In the genomic region with DNA sequence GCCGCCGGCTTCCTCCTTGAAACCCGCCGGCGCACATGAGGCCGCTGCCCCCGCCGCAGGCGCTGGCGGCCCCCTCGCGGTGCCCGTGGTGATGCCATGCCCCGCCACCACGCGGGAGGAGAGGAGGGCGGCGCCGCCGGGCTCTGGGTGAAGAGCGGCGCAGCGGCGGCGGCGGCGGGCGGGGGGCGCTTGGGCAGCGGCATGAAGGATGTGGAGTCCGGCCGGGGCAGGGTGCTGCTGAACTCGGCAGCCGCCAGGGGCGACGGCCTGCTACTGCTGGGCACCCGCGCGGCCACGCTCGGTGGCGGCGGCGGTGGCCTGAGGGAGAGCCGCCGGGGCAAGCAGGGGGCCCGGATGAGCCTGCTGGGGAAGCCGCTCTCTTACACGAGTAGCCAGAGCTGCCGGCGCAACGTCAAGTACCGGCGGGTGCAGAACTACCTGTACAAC, we compare ENCODE assay signal across 1 cellular context.
TF ChIP-seq lines count a peak whose summit lies in the region.

No MANE protein-coding gene starts in this region.

TF ChIP-seq in HEK293, 187 proteins besides CTCF, POLR2A, EP300 and RAD21 (continued from another document and continues in another):
- TF ChIP-seq ZNF610 (tag by site-specific recombination; IDR thresholded peaks at IDR 0.05; ENCODE audit: borderline replicate concordance) (peak; percentile 23; the same call in 1 of the 2 replicates), ZNF555 (tag by site-specific recombination; conservative IDR thresholded peaks at IDR 0.05) (no peak), ZNF596 (tag by site-specific recombination; IDR thresholded peaks at IDR 0.05) (no peak), ZNF548 (tag by site-specific recombination; IDR thresholded peaks at IDR 0.05) (no peak), ZNF175 (tag by site-specific recombination; IDR thresholded peaks at IDR 0.05) (no peak), ZNF561 (tag by site-specific recombination; IDR thresholded peaks at IDR 0.05; ENCODE audit: borderline replicate concordance) (peak; percentile 60), ZNF24 (tag by site-specific recombination; IDR thresholded peaks at IDR 0.05) (no peak), OSR2 (tag by site-specific recombination; IDR thresholded peaks at IDR 0.05) (peak; percentile 65), ZBTB7A (tag by site-specific recombination; IDR thresholded peaks at IDR 0.05; ENCODE audit: low read depth) (no peak), ZEB2 (tag by site-specific recombination; IDR thresholded peaks at IDR 0.05) (no peak), ZNF221 (tag by site-specific recombination; IDR thresholded peaks at IDR 0.05; ENCODE audit: borderline replicate concordance) (no peak), ZNF202 (tag by site-specific recombination; IDR thresholded peaks at IDR 0.05; ENCODE audit: borderline replicate concordance) (no peak), TCF7L2 (IDR thresholded peaks at IDR 0.05; ENCODE audit: borderline replicate concordance, low read depth, low read length) (no peak), ZNF19 (tag by site-specific recombination; IDR thresholded peaks at IDR 0.05; ENCODE audit: low read depth) (no peak), ZNF394 (tag by site-specific recombination; IDR thresholded peaks at IDR 0.05; ENCODE audit: borderline replicate concordance) (no peak), ZXDB (tag by site-specific recombination; IDR thresholded peaks at IDR 0.05) (no peak), ZNF341 (tag by site-specific recombination; IDR thresholded peaks at IDR 0.05; ENCODE audit: low read depth) (no peak), ZNF585B (tag by site-specific recombination; IDR thresholded peaks at IDR 0.05) (no peak), OVOL3 (tag by site-specific recombination; IDR thresholded peaks at IDR 0.05) (no peak), GLI2 (tag by site-specific recombination; IDR thresholded peaks at IDR 0.05; ENCODE audit: borderline replicate concordance, low read depth) (no peak), KLF10 (tag by site-specific recombination; IDR thresholded peaks at IDR 0.05) (no peak), ZFP69B (tag by site-specific recombination; IDR thresholded peaks at IDR 0.05) (0 out of 2 replicates have a peak, but pooled peaks have one; percentile 14)
- TF ChIP-seq, protein P1, sequence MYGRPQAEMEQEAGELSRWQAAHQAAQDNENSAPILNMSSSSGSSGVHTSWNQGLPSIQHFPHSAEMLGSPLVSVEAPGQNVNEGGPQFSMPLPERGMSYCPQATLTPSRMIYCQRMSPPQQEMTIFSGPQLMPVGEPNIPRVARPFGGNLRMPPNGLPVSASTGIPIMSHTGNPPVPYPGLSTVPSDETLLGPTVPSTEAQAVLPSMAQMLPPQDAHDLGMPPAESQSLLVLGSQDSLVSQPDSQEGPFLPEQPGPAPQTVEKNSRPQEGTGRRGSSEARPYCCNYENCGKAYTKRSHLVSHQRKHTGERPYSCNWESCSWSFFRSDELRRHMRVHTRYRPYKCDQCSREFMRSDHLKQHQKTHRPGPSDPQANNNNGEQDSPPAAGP (tag by site-specific recombination; IDR thresholded peaks at IDR 0.05), result no peak
- TF ChIP-seq, protein P2, sequence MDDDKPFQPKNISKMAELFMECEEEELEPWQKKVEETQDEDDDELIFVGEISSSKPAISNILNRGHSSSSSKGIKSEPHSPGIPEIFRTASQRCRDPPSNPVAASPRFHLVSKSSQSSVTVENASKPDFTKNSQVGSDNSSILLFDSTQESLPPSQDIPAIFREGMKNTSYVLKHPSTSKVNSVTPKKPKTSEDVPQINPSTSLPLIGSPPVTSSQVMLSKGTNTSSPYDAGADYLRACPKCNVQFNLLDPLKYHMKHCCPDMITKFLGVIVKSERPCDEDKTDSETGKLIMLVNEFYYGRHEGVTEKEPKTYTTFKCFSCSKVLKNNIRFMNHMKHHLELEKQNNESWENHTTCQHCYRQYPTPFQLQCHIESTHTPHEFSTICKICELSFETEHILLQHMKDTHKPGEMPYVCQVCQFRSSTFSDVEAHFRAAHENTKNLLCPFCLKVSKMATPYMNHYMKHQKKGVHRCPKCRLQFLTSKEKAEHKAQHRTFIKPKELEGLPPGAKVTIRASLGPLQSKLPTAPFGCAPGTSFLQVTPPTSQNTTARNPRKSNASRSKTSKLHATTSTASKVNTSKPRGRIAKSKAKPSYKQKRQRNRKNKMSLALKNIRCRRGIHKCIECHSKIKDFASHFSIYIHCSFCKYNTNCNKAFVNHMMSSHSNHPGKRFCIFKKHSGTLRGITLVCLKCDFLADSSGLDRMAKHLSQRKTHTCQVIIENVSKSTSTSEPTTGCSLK (tag by site-specific recombination; IDR thresholded peaks at IDR 0.05), result no peak
- TF ChIP-seq, protein P3, sequence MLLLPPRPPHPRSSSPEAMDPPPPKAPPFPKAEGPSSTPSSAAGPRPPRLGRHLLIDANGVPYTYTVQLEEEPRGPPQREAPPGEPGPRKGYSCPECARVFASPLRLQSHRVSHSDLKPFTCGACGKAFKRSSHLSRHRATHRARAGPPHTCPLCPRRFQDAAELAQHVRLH (tag by site-specific recombination; IDR thresholded peaks at IDR 0.05), result no peak
- TF ChIP-seq, protein P4, sequence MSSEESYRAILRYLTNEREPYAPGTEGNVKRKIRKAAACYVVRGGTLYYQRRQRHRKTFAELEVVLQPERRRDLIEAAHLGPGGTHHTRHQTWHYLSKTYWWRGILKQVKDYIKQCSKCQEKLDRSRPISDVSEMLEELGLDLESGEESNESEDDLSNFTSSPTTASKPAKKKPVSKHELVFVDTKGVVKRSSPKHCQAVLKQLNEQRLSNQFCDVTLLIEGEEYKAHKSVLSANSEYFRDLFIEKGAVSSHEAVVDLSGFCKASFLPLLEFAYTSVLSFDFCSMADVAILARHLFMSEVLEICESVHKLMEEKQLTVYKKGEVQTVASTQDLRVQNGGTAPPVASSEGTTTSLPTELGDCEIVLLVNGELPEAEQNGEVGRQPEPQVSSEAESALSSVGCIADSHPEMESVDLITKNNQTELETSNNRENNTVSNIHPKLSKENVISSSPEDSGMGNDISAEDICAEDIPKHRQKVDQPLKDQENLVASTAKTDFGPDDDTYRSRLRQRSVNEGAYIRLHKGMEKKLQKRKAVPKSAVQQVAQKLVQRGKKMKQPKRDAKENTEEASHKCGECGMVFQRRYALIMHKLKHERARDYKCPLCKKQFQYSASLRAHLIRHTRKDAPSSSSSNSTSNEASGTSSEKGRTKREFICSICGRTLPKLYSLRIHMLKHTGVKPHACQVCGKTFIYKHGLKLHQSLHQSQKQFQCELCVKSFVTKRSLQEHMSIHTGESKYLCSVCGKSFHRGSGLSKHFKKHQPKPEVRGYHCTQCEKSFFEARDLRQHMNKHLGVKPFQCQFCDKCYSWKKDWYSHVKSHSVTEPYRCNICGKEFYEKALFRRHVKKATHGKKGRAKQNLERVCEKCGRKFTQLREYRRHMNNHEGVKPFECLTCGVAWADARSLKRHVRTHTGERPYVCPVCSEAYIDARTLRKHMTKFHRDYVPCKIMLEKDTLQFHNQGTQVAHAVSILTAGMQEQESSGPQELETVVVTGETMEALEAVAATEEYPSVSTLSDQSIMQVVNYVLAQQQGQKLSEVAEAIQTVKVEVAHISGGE (tag by site-specific recombination; conservative IDR thresholded peaks at IDR 0.05; ENCODE audit: low read depth), result no peak
- TF ChIP-seq, protein P5, sequence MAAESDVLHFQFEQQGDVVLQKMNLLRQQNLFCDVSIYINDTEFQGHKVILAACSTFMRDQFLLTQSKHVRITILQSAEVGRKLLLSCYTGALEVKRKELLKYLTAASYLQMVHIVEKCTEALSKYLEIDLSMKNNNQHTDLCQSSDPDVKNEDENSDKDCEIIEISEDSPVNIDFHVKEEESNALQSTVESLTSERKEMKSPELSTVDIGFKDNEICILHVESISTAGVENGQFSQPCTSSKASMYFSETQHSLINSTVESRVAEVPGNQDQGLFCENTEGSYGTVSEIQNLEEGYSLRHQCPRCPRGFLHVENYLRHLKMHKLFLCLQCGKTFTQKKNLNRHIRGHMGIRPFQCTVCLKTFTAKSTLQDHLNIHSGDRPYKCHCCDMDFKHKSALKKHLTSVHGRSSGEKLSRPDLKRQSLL (tag by site-specific recombination; IDR thresholded peaks at IDR 0.05), result no peak
- TF ChIP-seq, protein P6, sequence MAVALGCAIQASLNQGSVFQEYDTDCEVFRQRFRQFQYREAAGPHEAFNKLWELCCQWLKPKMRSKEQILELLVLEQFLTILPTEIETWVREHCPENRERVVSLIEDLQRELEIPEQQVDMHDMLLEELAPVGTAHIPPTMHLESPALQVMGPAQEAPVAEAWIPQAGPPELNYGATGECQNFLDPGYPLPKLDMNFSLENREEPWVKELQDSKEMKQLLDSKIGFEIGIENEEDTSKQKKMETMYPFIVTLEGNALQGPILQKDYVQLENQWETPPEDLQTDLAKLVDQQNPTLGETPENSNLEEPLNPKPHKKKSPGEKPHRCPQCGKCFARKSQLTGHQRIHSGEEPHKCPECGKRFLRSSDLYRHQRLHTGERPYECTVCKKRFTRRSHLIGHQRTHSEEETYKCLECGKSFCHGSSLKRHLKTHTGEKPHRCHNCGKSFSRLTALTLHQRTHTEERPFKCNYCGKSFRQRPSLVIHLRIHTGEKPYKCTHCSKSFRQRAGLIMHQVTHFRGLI (tag by site-specific recombination; IDR thresholded peaks at IDR 0.05), result no peak
- TF ChIP-seq, protein P7, sequence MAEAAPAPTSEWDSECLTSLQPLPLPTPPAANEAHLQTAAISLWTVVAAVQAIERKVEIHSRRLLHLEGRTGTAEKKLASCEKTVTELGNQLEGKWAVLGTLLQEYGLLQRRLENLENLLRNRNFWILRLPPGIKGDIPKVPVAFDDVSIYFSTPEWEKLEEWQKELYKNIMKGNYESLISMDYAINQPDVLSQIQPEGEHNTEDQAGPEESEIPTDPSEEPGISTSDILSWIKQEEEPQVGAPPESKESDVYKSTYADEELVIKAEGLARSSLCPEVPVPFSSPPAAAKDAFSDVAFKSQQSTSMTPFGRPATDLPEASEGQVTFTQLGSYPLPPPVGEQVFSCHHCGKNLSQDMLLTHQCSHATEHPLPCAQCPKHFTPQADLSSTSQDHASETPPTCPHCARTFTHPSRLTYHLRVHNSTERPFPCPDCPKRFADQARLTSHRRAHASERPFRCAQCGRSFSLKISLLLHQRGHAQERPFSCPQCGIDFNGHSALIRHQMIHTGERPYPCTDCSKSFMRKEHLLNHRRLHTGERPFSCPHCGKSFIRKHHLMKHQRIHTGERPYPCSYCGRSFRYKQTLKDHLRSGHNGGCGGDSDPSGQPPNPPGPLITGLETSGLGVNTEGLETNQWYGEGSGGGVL (tag by site-specific recombination; IDR thresholded peaks at IDR 0.05), result no peak; the same call in 1 of the 2 replicates
- TF ChIP-seq, protein P8, sequence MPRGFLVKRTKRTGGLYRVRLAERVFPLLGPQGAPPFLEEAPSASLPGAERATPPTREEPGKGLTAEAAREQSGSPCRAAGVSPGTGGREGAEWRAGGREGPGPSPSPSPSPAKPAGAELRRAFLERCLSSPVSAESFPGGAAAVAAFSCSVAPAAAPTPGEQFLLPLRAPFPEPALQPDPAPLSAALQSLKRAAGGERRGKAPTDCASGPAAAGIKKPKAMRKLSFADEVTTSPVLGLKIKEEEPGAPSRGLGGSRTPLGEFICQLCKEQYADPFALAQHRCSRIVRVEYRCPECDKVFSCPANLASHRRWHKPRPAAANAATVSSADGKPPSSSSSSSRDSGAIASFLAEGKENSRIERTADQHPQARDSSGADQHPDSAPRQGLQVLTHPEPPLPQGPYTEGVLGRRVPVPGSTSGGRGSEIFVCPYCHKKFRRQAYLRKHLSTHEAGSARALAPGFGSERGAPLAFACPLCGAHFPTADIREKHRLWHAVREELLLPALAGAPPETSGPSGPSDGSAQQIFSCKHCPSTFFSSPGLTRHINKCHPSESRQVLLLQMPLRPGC (tag by site-specific recombination; IDR thresholded peaks at IDR 0.05), result no peak
- TF ChIP-seq, protein P9, sequence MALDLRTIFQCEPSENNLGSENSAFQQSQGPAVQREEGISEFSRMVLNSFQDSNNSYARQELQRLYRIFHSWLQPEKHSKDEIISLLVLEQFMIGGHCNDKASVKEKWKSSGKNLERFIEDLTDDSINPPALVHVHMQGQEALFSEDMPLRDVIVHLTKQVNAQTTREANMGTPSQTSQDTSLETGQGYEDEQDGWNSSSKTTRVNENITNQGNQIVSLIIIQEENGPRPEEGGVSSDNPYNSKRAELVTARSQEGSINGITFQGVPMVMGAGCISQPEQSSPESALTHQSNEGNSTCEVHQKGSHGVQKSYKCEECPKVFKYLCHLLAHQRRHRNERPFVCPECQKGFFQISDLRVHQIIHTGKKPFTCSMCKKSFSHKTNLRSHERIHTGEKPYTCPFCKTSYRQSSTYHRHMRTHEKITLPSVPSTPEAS (tag by site-specific recombination; IDR thresholded peaks at IDR 0.05), result no peak
- TF ChIP-seq, protein P10, sequence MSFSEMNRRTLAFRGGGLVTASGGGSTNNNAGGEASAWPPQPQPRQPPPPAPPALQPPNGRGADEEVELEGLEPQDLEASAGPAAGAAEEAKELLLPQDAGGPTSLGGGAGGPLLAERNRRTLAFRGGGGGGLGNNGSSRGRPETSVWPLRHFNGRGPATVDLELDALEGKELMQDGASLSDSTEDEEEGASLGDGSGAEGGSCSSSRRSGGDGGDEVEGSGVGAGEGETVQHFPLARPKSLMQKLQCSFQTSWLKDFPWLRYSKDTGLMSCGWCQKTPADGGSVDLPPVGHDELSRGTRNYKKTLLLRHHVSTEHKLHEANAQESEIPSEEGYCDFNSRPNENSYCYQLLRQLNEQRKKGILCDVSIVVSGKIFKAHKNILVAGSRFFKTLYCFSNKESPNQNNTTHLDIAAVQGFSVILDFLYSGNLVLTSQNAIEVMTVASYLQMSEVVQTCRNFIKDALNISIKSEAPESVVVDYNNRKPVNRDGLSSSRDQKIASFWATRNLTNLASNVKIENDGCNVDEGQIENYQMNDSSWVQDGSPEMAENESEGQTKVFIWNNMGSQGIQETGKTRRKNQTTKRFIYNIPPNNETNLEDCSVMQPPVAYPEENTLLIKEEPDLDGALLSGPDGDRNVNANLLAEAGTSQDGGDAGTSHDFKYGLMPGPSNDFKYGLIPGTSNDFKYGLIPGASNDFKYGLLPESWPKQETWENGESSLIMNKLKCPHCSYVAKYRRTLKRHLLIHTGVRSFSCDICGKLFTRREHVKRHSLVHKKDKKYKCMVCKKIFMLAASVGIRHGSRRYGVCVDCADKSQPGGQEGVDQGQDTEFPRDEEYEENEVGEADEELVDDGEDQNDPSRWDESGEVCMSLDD (tag by site-specific recombination; IDR thresholded peaks at IDR 0.05), result no peak
- TF ChIP-seq, protein P11, sequence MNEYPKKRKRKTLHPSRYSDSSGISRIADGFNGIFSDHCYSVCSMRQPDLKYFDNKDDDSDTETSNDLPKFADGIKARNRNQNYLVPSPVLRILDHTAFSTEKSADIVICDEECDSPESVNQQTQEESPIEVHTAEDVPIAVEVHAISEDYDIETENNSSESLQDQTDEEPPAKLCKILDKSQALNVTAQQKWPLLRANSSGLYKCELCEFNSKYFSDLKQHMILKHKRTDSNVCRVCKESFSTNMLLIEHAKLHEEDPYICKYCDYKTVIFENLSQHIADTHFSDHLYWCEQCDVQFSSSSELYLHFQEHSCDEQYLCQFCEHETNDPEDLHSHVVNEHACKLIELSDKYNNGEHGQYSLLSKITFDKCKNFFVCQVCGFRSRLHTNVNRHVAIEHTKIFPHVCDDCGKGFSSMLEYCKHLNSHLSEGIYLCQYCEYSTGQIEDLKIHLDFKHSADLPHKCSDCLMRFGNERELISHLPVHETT (tag by site-specific recombination; IDR thresholded peaks at IDR 0.05), result no peak
- TF ChIP-seq, protein P12, sequence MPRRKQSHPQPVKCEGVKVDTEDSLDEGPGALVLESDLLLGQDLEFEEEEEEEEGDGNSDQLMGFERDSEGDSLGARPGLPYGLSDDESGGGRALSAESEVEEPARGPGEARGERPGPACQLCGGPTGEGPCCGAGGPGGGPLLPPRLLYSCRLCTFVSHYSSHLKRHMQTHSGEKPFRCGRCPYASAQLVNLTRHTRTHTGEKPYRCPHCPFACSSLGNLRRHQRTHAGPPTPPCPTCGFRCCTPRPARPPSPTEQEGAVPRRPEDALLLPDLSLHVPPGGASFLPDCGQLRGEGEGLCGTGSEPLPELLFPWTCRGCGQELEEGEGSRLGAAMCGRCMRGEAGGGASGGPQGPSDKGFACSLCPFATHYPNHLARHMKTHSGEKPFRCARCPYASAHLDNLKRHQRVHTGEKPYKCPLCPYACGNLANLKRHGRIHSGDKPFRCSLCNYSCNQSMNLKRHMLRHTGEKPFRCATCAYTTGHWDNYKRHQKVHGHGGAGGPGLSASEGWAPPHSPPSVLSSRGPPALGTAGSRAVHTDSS (tag by site-specific recombination; IDR thresholded peaks at IDR 0.05), result no peak
